ENCODE assay signal across 9 cellular contexts in the genomic region with DNA sequence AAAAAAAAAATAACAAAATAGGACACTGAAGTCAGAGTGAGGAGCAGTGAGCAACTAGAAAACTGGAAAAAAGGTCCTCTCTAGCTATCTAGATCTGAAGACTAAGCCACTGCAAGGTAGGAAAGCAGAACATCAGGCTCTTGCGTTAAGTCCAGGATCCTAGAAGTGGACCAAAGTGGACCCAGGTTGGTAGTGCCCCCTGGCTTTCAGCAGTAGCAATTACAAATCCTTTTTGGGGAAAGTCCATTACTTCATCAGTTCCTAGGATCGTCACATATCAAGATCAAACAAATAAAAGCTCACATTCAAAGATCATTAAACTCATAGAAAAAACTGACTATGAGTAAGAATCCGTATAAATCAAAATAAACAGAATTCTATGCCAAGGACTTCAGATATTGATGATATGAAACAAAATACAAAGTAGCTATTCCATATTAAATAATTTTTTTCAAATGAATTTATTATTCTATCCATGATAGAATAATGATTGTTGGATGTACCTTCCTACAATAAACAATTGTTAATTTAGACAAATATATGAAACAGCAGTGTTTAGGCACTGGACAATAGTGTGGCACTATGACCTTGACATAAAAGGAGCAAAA. TPM values are rescaled to one million over a fixed set of nuclear protein-coding genes. Genes with fewer than 3 reads are reported as not detected.
DNase-seq lines count a peak whose midpoint lies in the region; ATAC-seq lines count a peak whose summit lies in the region.
"Had no signal": no experiment of that assay in that cellular context is flagged by ENCODE, and none has a peak within 500 bp of the region (broad histone marks: within the 10 kb centered on the region; RNA-seq: fewer than 3 reads in every experiment).

No MANE protein-coding gene starts in this region.

- no peaks in the 10 kb centered on the region for H3K36me3 Mint-ChIP-seq in activated T-cell treated with anti-CD3 and anti-CD28 coated beads, Interleukin-2, amount 50 U/mL, for 4 hours (ENCODE audit: insufficient read depth)
- peaks cover 1% of the 10 kb centered on the region for H3K36me3 Mint-ChIP-seq in central memory CD8-positive, alpha-beta T cell (ENCODE audit: insufficient read depth)

- peaks cover 8% of the 10 kb centered on the region for H3K9me3 Mint-ChIP-seq in activated T-cell treated with anti-CD3 and anti-CD28 coated beads, Interleukin-2, amount 50 U/mL, for 4 hours
- H3K9me3 Mint-ChIP-seq in central memory CD8-positive, alpha-beta T cell: no peaks in the 10 kb centered on the region
- H3K9me3 Mint-ChIP-seq: activated naive CD8-positive, alpha-beta T cell treated with anti-CD3 and anti-CD28 coated beads, Interleukin-2, amount 10 ng/mL, durations not matched to agents 7 days and 5 days had no signal

- peaks cover 44% of the 10 kb centered on the region for H3K27me3 Mint-ChIP-seq in activated T-cell treated with anti-CD3 and anti-CD28 coated beads, Interleukin-2, amount 50 U/mL, for 4 hours (ENCODE audit: low read depth)
- peaks cover 59% of the 10 kb centered on the region for H3K27me3 Mint-ChIP-seq in central memory CD8-positive, alpha-beta T cell

- no peak overlapping the region for H3K27ac Mint-ChIP-seq in central memory CD8-positive, alpha-beta T cell (ENCODE audit: low read depth)
- H3K27ac Mint-ChIP-seq: activated naive CD8-positive, alpha-beta T cell treated with anti-CD3 and anti-CD28 coated beads, Interleukin-2, amount 10 ng/mL, durations not matched to agents 7 days and 5 days had no signal

- no peak overlapping the region for H3K4me3 Mint-ChIP-seq in activated T-cell treated with anti-CD3 and anti-CD28 coated beads, Interleukin-2, amount 50 U/mL, for 4 hours
- H3K4me3 Mint-ChIP-seq in central memory CD8-positive, alpha-beta T cell: no peak overlapping the region
- H3K4me3 Mint-ChIP-seq: activated naive CD8-positive, alpha-beta T cell treated with anti-CD3 and anti-CD28 coated beads, Interleukin-2, amount 10 ng/mL, durations not matched to agents 7 days and 5 days had no signal

- DNase-seq in activated T-cell treated with anti-CD3 and anti-CD28 coated beads for 48 hours (ENCODE audit: low read depth) (peak; percentile 15), OCI-M1 (lab: John Stamatoyannopoulos, UW) (peak; percentile 84), iris pigment epithelial cell (ENCODE audit: low read depth) (peak; percentile 88)
- DNase-seq in activated T-cell treated with anti-CD3 and anti-CD28 coated beads, Interleukin-2, amount 50 U/mL, for 4 hours: no peak
- DNase-seq in central memory CD8-positive, alpha-beta T cell (ENCODE audit: low spot score in 2 of 2): no peak
- DNase-seq in stimulated activated naive CD4-positive, alpha-beta T cell treated with Interleukin-2 at 50 U/mL for 16 hours (lab: John Stamatoyannopoulos, UW): peak; percentile 5
- DNase-seq: activated naive CD8-positive, alpha-beta T cell treated with anti-CD3 and anti-CD28 coated beads, Interleukin-2, amount 10 ng/mL, durations not matched to agents 7 days and 5 days had no signal

- ATAC-seq in activated T-cell treated with anti-CD3 and anti-CD28 coated beads, Interleukin-2, amount 50 U/mL, for 4 hours: no peak
- peak; percentile 51 for ATAC-seq in HG02885 (IDR thresholded peaks at IDR 0.05; ENCODE audit: poor library complexity, unreplicated experiment)
- ATAC-seq in central memory CD8-positive, alpha-beta T cell (replicated peaks; ENCODE audit: extremely low read depth, poor library complexity, severe bottlenecking): peak; percentile 54
- ATAC-seq in GM21390 (IDR thresholded peaks at IDR 0.05; ENCODE audit: unreplicated experiment): no peak

- peaks cover 15% of the 10 kb centered on the region for H3K4me1 Mint-ChIP-seq in activated T-cell treated with anti-CD3 and anti-CD28 coated beads, Interleukin-2, amount 50 U/mL, for 4 hours (ENCODE audit: low read depth)
- peaks cover 12% of the 10 kb centered on the region for H3K4me1 Mint-ChIP-seq in central memory CD8-positive, alpha-beta T cell

RNA-seq across cellular contexts. Expression of gene RICTOR, which starts 6.5 kb away (rescaled TPM):
- total RNA-seq in activated T-cell treated with anti-CD3 and anti-CD28 coated beads, Interleukin-2, amount 50 U/mL, for 4 hours: 10 to 100 TPM; 14.1 to 19.2 (median 18.0) TPM

Comparison
In these comparisons a context has a peak if more than half of its experiments do, and no peak if none do; other contexts are left out.
1. DNase-seq: peak in activated T-cell treated with anti-CD3 and anti-CD28 coated beads for 48 hours (single experiment), OCI-M1 (single experiment), iris pigment epithelial cell (single experiment) and stimulated activated naive CD4-positive, alpha-beta T cell treated with Interleukin-2 at 50 U/mL for 16 hours (single experiment); none in activated T-cell treated with anti-CD3 and anti-CD28 coated beads, Interleukin-2, amount 50 U/mL, for 4 hours (single experiment) and central memory CD8-positive, alpha-beta T cell (0 of 2).
2. ATAC-seq: peak in HG02885 (single experiment) and central memory CD8-positive, alpha-beta T cell (single experiment); none in activated T-cell treated with anti-CD3 and anti-CD28 coated beads, Interleukin-2, amount 50 U/mL, for 4 hours (0 of 2) and GM21390 (single experiment).